ENCODE assay signal across 1 cellular context in the genomic region with DNA sequence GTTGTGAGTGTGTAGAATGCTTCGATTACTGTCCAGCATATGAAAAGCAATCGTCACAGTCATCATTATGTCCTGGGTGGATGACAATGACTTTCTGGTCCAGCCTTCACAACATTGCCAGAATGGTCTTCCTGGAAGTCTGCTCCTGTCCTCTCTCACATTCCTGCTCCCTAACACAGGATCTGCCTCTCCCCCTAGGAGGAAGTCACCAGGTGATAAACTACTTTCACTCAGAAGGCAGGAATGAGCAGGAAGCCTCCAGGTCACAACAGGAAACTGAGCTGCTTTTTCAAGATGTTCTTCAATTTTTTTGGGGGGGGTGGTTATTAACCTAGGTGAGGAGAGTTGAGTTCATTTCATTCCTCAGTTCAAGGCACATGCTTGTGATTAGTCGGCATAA.
TF ChIP-seq lines count a peak whose summit lies in the region.

No MANE protein-coding gene starts in this region.

TF ChIP-seq in H1, 55 proteins besides CTCF, POLR2A, EP300 and RAD21:
- no peak for TF ChIP-seq CBX8 (IDR thresholded peaks at IDR 0.05; ENCODE audit: borderline replicate concordance, low read depth, low read length)
